ENCODE assay signal across 9 cellular contexts in the genomic region with DNA sequence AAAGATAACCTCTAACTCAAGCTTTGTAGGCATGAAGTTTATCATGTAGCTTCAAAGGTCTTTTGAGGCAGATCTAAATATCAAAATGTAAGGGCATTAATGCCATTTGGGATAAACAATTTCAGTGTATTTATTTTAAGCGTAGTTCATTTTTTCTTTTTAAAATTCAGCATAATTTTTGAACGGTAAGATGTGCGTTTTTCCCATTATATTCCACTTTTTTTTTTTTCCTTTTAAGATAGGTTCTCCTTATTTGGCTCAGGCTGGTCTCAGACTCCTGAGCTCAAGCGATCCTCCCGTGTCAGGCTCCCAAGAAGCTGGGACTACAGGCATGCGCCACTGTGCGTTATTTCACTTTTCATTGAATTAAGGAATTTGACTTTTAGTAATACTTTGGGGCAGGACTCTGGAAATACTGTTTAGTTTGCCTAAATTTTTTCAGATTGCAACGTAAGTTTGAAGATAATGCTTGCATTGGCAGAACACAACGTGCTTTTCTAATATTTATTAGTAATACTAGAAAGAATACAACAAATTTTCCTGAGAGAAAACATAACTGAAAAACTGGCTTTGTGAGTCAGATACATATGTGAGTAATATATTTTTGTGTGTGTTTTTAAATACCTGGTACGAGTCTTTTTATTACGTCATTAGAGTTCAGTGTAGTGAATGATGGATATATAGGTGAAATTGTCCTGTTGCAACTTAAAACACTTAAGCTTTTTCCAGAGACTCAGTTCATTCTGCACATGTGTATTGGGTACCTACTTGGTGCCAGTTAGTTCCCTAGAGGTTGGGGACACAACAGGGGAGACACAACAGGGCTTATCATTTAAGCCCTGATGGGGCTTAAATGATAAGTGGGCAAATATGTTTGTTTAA. TPM values are rescaled to one million over a fixed set of nuclear protein-coding genes. Genes with fewer than 3 reads are reported as not detected.
DNase-seq lines count a peak whose midpoint lies in the region; ATAC-seq and TF ChIP-seq lines count a peak whose summit lies in the region.
"Had no signal": no experiment of that assay in that cellular context is flagged by ENCODE, and none has a peak within 500 bp of the region (broad histone marks: within the 10 kb centered on the region; RNA-seq: fewer than 3 reads in every experiment).

No MANE protein-coding gene starts in this region.

- no peak overlapping the region for H2AFZ ChIP-seq in osteoblast (ENCODE audit: low read length)

- peak overlapping the region; percentile 98; the same call in 1 of the 2 replicates for H3K9ac ChIP-seq in ES-I3 (ENCODE audit: low read depth, low read length)

- peaks cover 55% of the 10 kb centered on the region for H3K79me2 ChIP-seq in osteoblast (ENCODE audit: insufficient read depth, low read length)

- in situ Hi-C loops in Panc1 (cut with HindIII; ENCODE audit: low pct_unique_long_range_greater_than_20kb, low sequenced_read_pairs): no loop called here

- H3K4me1 ChIP-seq in ES-I3 (ENCODE audit: insufficient read depth, low read length) (no peaks in the 10 kb centered on the region), Panc1 (ENCODE audit: control insufficient read depth, insufficient read depth, low read length) (0 out of 2 replicates have a peak, but pooled peaks cover 7% of the 10 kb centered on the region), osteoblast (ENCODE audit: insufficient read depth, low read length) (peaks cover 8% of the 10 kb centered on the region)

- H4K20me1 ChIP-seq in osteoblast (ENCODE audit: insufficient read depth, low read length): no peaks in the 10 kb centered on the region

- CTCF ChIA-PET in Panc1 (lab: Charles Lee): interaction anchor here (1.1 kb wide), 1 partner anchor 185 kb away, joined by 3 read pairs; no protein-coding TSS in a partner anchor

- H3K4me2 ChIP-seq in osteoblast (ENCODE audit: insufficient read depth, low read length): peak overlapping the region; percentile 88

- no TSS peak for BruUV-seq in Panc1 (replicated peaks; lab: Mats Ljungman, UMichigan)

- POLR2A ChIA-PET in Panc1 (lab: Charles Lee): interaction anchor here (0.7 kb wide), 1 partner anchor 139 kb away, joined by 3 read pairs; no protein-coding TSS in a partner anchor

- H3K4me3 ChIP-seq in Panc1 (ENCODE audit: low read depth in 2 of 2, low read length in 2 of 2): peak overlapping the region; percentile 58 to 71; a peak in 2 of 4 replicates
- peak overlapping the region; percentile 86 for H3K4me3 ChIP-seq in osteoblast (ENCODE audit: insufficient read depth, low read length)

- H3K27me3 ChIP-seq in Panc1 (ENCODE audit: control insufficient read depth, insufficient read depth, low read length) (peaks cover 28% of the 10 kb centered on the region), osteoblast (ENCODE audit: insufficient read depth, low read length) (no peaks in the 10 kb centered on the region)

- ATAC-seq in Panc1 (no peak), GM21528 (IDR thresholded peaks at IDR 0.05; ENCODE audit: low FRiP score, unreplicated experiment) (no peak), HG03571 (IDR thresholded peaks at IDR 0.05; ENCODE audit: unreplicated experiment) (no peak)

- H3K27ac ChIP-seq in Panc1 (ENCODE audit: low read length): no peak overlapping the region
- peak overlapping the region; percentile 75 for H3K27ac ChIP-seq in epithelial cell of prostate
- no peak overlapping the region for H3K27ac ChIP-seq in osteoblast (ENCODE audit: low read depth, low read length)

- intact Hi-C loops in Panc1 (cut with micrococcal nuclease; ENCODE audit: unreplicated experiment): no loop called here

- TF ChIP-seq CTCF in Panc1 (IDR thresholded peaks at IDR 0.05): no peak
- no peak for TF ChIP-seq CTCF in osteoblast (IDR thresholded peaks at IDR 0.05; ENCODE audit: extremely low read depth, low read depth, low read length)

- H3K9me3 ChIP-seq in ES-I3 (ENCODE audit: control insufficient read depth, insufficient read depth, low read length): 0 out of 2 replicates have a peak, but pooled peaks cover 2% of the 10 kb centered on the region
- no peaks in the 10 kb centered on the region for H3K9me3 ChIP-seq in Panc1 (ENCODE audit: control insufficient read depth, insufficient read depth, low read depth, low read length)
- no peaks in the 10 kb centered on the region for H3K9me3 ChIP-seq in osteoblast (ENCODE audit: low read depth, low read length)

- DNase-seq in Panc1 (ENCODE audit: low read depth, low spot score): no peak
- no peak for DNase-seq in epithelial cell of prostate (ENCODE audit: low read depth, low spot score)
- no peak for DNase-seq in osteoblast (ENCODE audit: insufficient read length, low spot score, missing footprints)
- no peak for DNase-seq in MV-4-11 (lab: John Stamatoyannopoulos, UW)
- DNase-seq in NCI-H1694 (lab: John Stamatoyannopoulos, UW): no peak
- DNase-seq: NCI-H1105 had no signal

- H3K36me3 ChIP-seq in ES-I3 (ENCODE audit: insufficient read depth, low read length): no peaks in the 10 kb centered on the region
- H3K36me3 ChIP-seq in Panc1 (ENCODE audit: control insufficient read depth, insufficient read depth, low read length): peaks cover 2% of the 10 kb centered on the region; the same call in 1 of the 2 replicates
- no peaks in the 10 kb centered on the region for H3K36me3 ChIP-seq in osteoblast (ENCODE audit: insufficient read depth, low read length)

RNA-seq across cellular contexts. Expression of a gene that starts 2.2 kb away (rescaled TPM):
- total RNA-seq in Panc1 (2021; ENCODE audit: unreplicated experiment) (5.4 TPM), osteoblast (40.2 and 48.0 TPM in 2 replicates)
- 2.0 TPM for polyA plus RNA-seq in Panc1 (2012; ENCODE audit: insufficient read length)
